33 cellular contexts compared by ENCODE assay signal in the genomic region with DNA sequence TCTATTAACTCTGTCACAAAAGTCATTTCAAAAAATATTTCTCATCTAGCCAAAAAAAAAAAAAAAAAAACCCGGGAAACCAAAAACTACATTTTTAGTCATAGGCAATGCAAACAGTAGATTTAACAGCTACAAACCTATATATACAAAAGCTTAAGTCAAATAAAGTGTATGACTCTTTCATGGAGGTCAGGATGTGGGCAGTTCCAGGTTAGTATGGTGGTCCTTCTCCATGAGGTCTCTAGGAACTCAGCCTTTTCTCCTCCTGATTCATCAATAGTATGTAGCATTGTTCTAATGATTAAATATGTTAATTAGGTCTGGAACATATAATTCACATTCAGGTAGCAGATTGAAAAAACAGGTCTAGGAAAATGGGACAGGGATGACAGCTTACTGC.
"Had no signal": no experiment of that assay in that cellular context is flagged by ENCODE, and none has a peak within 500 bp of the region (broad histone marks: within the 10 kb centered on the region; RNA-seq: fewer than 3 reads in every experiment).

No MANE protein-coding gene starts in this region.

- H3K27ac ChIP-seq: KMS-11 had no signal

- H3K36me3 ChIP-seq: MG63 had no signal

- H3K9ac ChIP-seq: KMS-11 had no signal

- H3K9me3 ChIP-seq: MG63 had no signal

- DNase-seq: Karpas-422, Kasumi-1, MG63, MM.1S, NCI-H1048, NCI-H1092, NCI-H1092 treated with DMSO at 0.1 percent for 48 hours, NCI-H1105, NCI-H1105 treated with DMSO at 0.1 percent for 48 hours, NCI-H1417, NCI-H1417 treated with DMSO at 0.1 percent for 48 hours, NCI-H1436, NCI-H1436 treated with DMSO at 0.1 percent for 48 hours, NCI-H146, NCI-H1694, NCI-H1694 treated with DMSO at 0.1 percent for 48 hours, NCI-H187, NCI-H187 treated with DMSO at 0.1 percent for 48 hours, NCI-H1930, NCI-H2029, NCI-H2029 treated with DMSO at 0.1 percent for 48 hours, NCI-H2081, NCI-H2081 treated with DMSO at 0.1 percent for 48 hours, NCI-H2107, NCI-H2171, NCI-H2171 treated with DMSO at 0.1 percent for 48 hours, NCI-H2227 treated with DMSO at 0.1 percent for 48 hours, NCI-H226, NCI-H345, NCI-H446, NCI-H446 treated with DMSO at 0.1 percent for 48 hours, NCI-H510A had no signal

- H3K4me3 ChIP-seq: MG63 had no signal

- H3K27me3 ChIP-seq: MG63 had no signal

- H3K4me2 ChIP-seq: KMS-11 had no signal
